Comparison of ENCODE assay signal across 1 cellular context in genomic region chr3:87307805-87308204, GRCh38.
TF ChIP-seq lines count a peak whose summit lies in the region.

No MANE protein-coding gene starts in this region.

TF ChIP-seq in K562, 482 proteins besides CTCF, POLR2A, EP300 and RAD21 (continued from another document):
- TF ChIP-seq DACH1 (IDR thresholded peaks at IDR 0.05; ENCODE audit: partially characterized antibody) (peak; percentile 33), SMC3 (conservative IDR thresholded peaks at IDR 0.05; ENCODE audit: insufficient read depth, low read depth, low read length) (0 out of 2 replicates have a peak, but pooled peaks have one; percentile 8), MNT (conservative IDR thresholded peaks at IDR 0.05) (no peak)
- TF ChIP-seq, protein P1, sequence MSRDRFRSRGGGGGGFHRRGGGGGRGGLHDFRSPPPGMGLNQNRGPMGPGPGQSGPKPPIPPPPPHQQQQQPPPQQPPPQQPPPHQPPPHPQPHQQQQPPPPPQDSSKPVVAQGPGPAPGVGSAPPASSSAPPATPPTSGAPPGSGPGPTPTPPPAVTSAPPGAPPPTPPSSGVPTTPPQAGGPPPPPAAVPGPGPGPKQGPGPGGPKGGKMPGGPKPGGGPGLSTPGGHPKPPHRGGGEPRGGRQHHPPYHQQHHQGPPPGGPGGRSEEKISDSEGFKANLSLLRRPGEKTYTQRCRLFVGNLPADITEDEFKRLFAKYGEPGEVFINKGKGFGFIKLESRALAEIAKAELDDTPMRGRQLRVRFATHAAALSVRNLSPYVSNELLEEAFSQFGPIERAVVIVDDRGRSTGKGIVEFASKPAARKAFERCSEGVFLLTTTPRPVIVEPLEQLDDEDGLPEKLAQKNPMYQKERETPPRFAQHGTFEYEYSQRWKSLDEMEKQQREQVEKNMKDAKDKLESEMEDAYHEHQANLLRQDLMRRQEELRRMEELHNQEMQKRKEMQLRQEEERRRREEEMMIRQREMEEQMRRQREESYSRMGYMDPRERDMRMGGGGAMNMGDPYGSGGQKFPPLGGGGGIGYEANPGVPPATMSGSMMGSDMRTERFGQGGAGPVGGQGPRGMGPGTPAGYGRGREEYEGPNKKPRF (IDR thresholded peaks at IDR 0.05; ENCODE audit: low read depth, low read length): no peak
TF ChIP-seq in K562: peak in this region for 2.
